8 cellular contexts compared by ENCODE assay signal in genomic region chr3:30768703-30769550, GRCh38.
DNase-seq lines count a peak whose midpoint lies in the region; ATAC-seq and TF ChIP-seq lines count a peak whose summit lies in the region.

No MANE protein-coding gene starts in this region.

- no peaks in the 10 kb centered on the region for H4K20me1 ChIP-seq in MM.1S (ENCODE audit: insufficient read depth, low read length)

- no peak overlapping the region for H3K4me2 ChIP-seq in MM.1S (ENCODE audit: low read depth, low read length)

- H2AFZ ChIP-seq in MM.1S (ENCODE audit: low read length), result no peak overlapping the region

- intact Hi-C loops in A673 (cut with micrococcal nuclease; ENCODE audit: unreplicated experiment), result loop anchor here (2.0 kb wide), 1 partner anchor 364 kb away; no protein-coding TSS in a partner anchor

- DNase-seq in A673 (ENCODE audit: low spot score), result peak; percentile 80
- peak; percentile 56 for DNase-seq in MM.1S
- DNase-seq in T-helper 9 cell, result peak; percentile 55
- DNase-seq in astrocyte of the spinal cord (ENCODE audit: low read depth, low spot score), result peak; percentile 70
- DNase-seq in iPS-NIHi7 (ENCODE audit: extremely low spot score), result peak; percentile 60
- DNase-seq in stimulated activated CD4-positive, alpha-beta T cell treated with anti-CD3 and anti-CD28 coated beads, Interleukin-12 subunit alpha, Interleukin-12 subunit beta, amount 100 ng/mL, for 48 hours (ENCODE audit: low read depth in 2 of 3, low spot score in 1 of 3), result peak; percentile 56 to 71 (median 67)

- H3K27me3 ChIP-seq in A673 (replicated peaks; ENCODE audit: insufficient read depth, low read depth, low read length, poor library complexity) (no peaks in the 10 kb centered on the region), MM.1S (replicated peaks; ENCODE audit: insufficient read depth, low read length) (no peaks in the 10 kb centered on the region)

- H3K4me1 ChIP-seq in A673 (ENCODE audit: insufficient read depth, low read length, poor library complexity, severe bottlenecking) (peaks cover 16% of the 10 kb centered on the region), MM.1S (ENCODE audit: low read length) (no peaks in the 10 kb centered on the region)

- no peaks in the 10 kb centered on the region for H3F3A ChIP-seq in MM.1S (ENCODE audit: insufficient read depth, low read length)

- H3K9ac ChIP-seq in MM.1S (ENCODE audit: low read length), result no peak overlapping the region

- POLR2A ChIA-PET in A673 (lab: Charles Lee; ENCODE audit: low non-redundant PET), result no interaction called here

- no TSS peak for BruUV-seq in A673 (replicated peaks; lab: Mats Ljungman, UMichigan)

- H3K4me3 ChIP-seq in A673 (ENCODE audit: low read depth, low read length, poor library complexity, severe bottlenecking) (no peak overlapping the region), MM.1S (ENCODE audit: low read length) (no peak overlapping the region), astrocyte of the spinal cord (ENCODE audit: low read depth, low read length) (no peak overlapping the region)

- in situ Hi-C loops in astrocyte of the spinal cord (cut with HindIII; ENCODE audit: low sequenced_read_pairs), result no loop called here

- H3K9me3 ChIP-seq in A673 (ENCODE audit: low read depth, low read length, poor library complexity, severe bottlenecking) (no peaks in the 10 kb centered on the region), MM.1S (replicated peaks; ENCODE audit: insufficient read depth, low read length) (no peaks in the 10 kb centered on the region)

- H3K27ac ChIP-seq in A673 (ENCODE audit: low read depth, low read length, poor library complexity, severe bottlenecking) (no peak overlapping the region), MM.1S (ENCODE audit: low read length) (no peak overlapping the region)

- peak; percentile 52 for ATAC-seq in GM18505 (IDR thresholded peaks at IDR 0.05; ENCODE audit: unreplicated experiment)
- ATAC-seq in GM21723 (IDR thresholded peaks at IDR 0.05; ENCODE audit: unreplicated experiment), result no peak

- no peaks in the 10 kb centered on the region for H3K79me2 ChIP-seq in MM.1S (ENCODE audit: low read length)

- TF ChIP-seq POLR2A in GM18505 (IDR thresholded peaks at IDR 0.05; ENCODE audit: borderline replicate concordance, extremely low read depth, insufficient read depth, insufficient read length), result no peak

- H3K9me2 ChIP-seq in MM.1S (replicated peaks; ENCODE audit: insufficient read depth, low read length), result no peaks in the 10 kb centered on the region

- H3K36me3 ChIP-seq in A673 (ENCODE audit: insufficient read depth, low read length, poor library complexity, severe bottlenecking) (no peaks in the 10 kb centered on the region), MM.1S (replicated peaks; ENCODE audit: insufficient read depth, low read length) (no peaks in the 10 kb centered on the region)

- TF ChIP-seq CTCF in A673 (conservative IDR thresholded peaks at IDR 0.05; ENCODE audit: low read depth, low read length), result peak; percentile 90
- TF ChIP-seq CTCF in MM.1S (IDR thresholded peaks at IDR 0.05; ENCODE audit: low read length), result peak; percentile 83
- TF ChIP-seq CTCF in astrocyte of the spinal cord (IDR thresholded peaks at IDR 0.05; ENCODE audit: low read depth, low read length), result peak; percentile 86

- CTCF ChIA-PET in A673 (lab: Charles Lee), result interaction anchor here (0.6 to 1.6 kb wide), 4 partner anchors 75 to 1443 kb away, joined by 3 to 8 read pairs (median 5); no protein-coding TSS in a partner anchor
